Comparison of ENCODE assay signal across 8 cellular contexts in genomic region chr22:20495861-20496681, GRCh38. TPM values are rescaled to one million over a fixed set of nuclear protein-coding genes. Genes with fewer than 3 reads are reported as not detected.
DNase-seq lines count a peak whose midpoint lies in the region; ATAC-seq and TF ChIP-seq lines count a peak whose summit lies in the region.

No MANE protein-coding gene starts in this region.

- DNase-seq in CD4-positive, CD25-positive, alpha-beta regulatory T cell, result peak; percentile 89 to 94 (median 90)
- peak; percentile 81 for DNase-seq in NCI-H82 treated with DMSO at 0.1 percent for 48 hours (lab: John Stamatoyannopoulos, UW; ENCODE audit: unreplicated experiment)
- DNase-seq in activated CD8-positive, alpha-beta T cell treated with anti-CD3 and anti-CD28 coated beads, Interleukin-2, amount 10 ng/mL, durations not matched to agents 7 days and 5 days, result peak; percentile 93
- DNase-seq in ecto neural progenitor cell (ENCODE audit: low spot score), result peak; percentile 94
- peak; percentile 94 for DNase-seq in lower lobe of right lung
- DNase-seq in stimulated activated CD4-positive, alpha-beta T cell treated with anti-CD3 and anti-CD28 coated beads, TNF-alpha, amount 100 ng/mL, for 1 hour (ENCODE audit: low read depth in 3 of 3, low spot score in 1 of 3), result peak; percentile 81 to 86 (median 85)

- H3K9me3 Mint-ChIP-seq in CD4-positive, CD25-positive, alpha-beta regulatory T cell, result no peaks in the 10 kb centered on the region
- no peaks in the 10 kb centered on the region for H3K9me3 Mint-ChIP-seq in activated CD8-positive, alpha-beta T cell treated with anti-CD3 and anti-CD28 coated beads, Interleukin-2, amount 10 ng/mL, durations not matched to agents 7 days and 5 days (ENCODE audit: insufficient read depth)

- peaks cover 50% of the 10 kb centered on the region for H3K4me1 ChIP-seq in CD4-positive, CD25-positive, alpha-beta regulatory T cell (ENCODE audit: control insufficient read depth, insufficient read depth, low read length, poor library complexity, severe bottlenecking)
- H3K4me1 ChIP-seq in lower lobe of right lung, result peaks cover 15% of the 10 kb centered on the region

- H3K4me1 Mint-ChIP-seq in CD4-positive, CD25-positive, alpha-beta regulatory T cell, result peaks cover 5 to 64% (median 37%) of the 10 kb centered on the region in 4 donors
- peaks cover 28% of the 10 kb centered on the region for H3K4me1 Mint-ChIP-seq in activated CD8-positive, alpha-beta T cell treated with anti-CD3 and anti-CD28 coated beads, Interleukin-2, amount 10 ng/mL, durations not matched to agents 7 days and 5 days (ENCODE audit: low read depth)

- peaks cover 1% of the 10 kb centered on the region for H3K36me3 ChIP-seq in CD4-positive, CD25-positive, alpha-beta regulatory T cell (ENCODE audit: control insufficient read depth, insufficient read depth, low read length)
- H3K36me3 ChIP-seq in lower lobe of right lung, result peaks cover 4% of the 10 kb centered on the region

- no peaks in the 10 kb centered on the region for H3K27me3 Mint-ChIP-seq in CD4-positive, CD25-positive, alpha-beta regulatory T cell
- H3K27me3 Mint-ChIP-seq in activated CD8-positive, alpha-beta T cell treated with anti-CD3 and anti-CD28 coated beads, Interleukin-2, amount 10 ng/mL, durations not matched to agents 7 days and 5 days (ENCODE audit: low read depth), result no peaks in the 10 kb centered on the region

- intact Hi-C loops in lower lobe of right lung (cut with DNase I), result no loop called here

- CTCF ChIA-PET in activated CD8-positive, alpha-beta T cell treated with anti-CD3 and anti-CD28 coated beads, Interleukin-2, amount 10 ng/mL, durations not matched to agents 7 days and 5 days (lab: Charles Lee), result interaction anchor here (0.7 to 3.1 kb wide), 6 partner anchors 10 to 68 kb away, joined by 3 to 16 read pairs (median 4); no protein-coding TSS in a partner anchor

- no peaks in the 10 kb centered on the region for H3K9me3 ChIP-seq in CD4-positive, CD25-positive, alpha-beta regulatory T cell (ENCODE audit: control insufficient read depth in 2 of 2, low read length in 2 of 2)
- H3K9me3 ChIP-seq in lower lobe of right lung, result no peaks in the 10 kb centered on the region

- peak overlapping the region; percentile 95 for H3K27ac ChIP-seq in CD4-positive, CD25-positive, alpha-beta regulatory T cell (ENCODE audit: insufficient read depth, low read length, poor library complexity, severe bottlenecking)
- H3K27ac ChIP-seq in lower lobe of right lung, result peak overlapping the region; percentile 84

- peak; percentile 86 for TF ChIP-seq CTCF in lower lobe of right lung (IDR thresholded peaks at IDR 0.05)

- no peaks in the 10 kb centered on the region for H3K27me3 ChIP-seq in CD4-positive, CD25-positive, alpha-beta regulatory T cell (ENCODE audit: control insufficient read depth, insufficient read depth, low read length)
- H3K27me3 ChIP-seq in lower lobe of right lung (ENCODE audit: low read depth), result no peaks in the 10 kb centered on the region

- H3K27ac Mint-ChIP-seq in CD4-positive, CD25-positive, alpha-beta regulatory T cell, result peak overlapping the region in 2 of 3 donors; percentile 89 to 95
- H3K27ac Mint-ChIP-seq in activated CD8-positive, alpha-beta T cell treated with anti-CD3 and anti-CD28 coated beads, Interleukin-2, amount 10 ng/mL, durations not matched to agents 7 days and 5 days, result peak overlapping the region; percentile 84

- peak; percentile 94 to 95 for ATAC-seq in CD4-positive, CD25-positive, alpha-beta regulatory T cell (ENCODE audit: low read depth in 2 of 2)
- ATAC-seq in GM19372 (IDR thresholded peaks at IDR 0.05; ENCODE audit: low read depth, unreplicated experiment) (peak; percentile 83), HG03521 (IDR thresholded peaks at IDR 0.05; ENCODE audit: unreplicated experiment) (peak; percentile 86), lower lobe of right lung (peak; percentile 98)
- ATAC-seq in activated CD8-positive, alpha-beta T cell treated with anti-CD3 and anti-CD28 coated beads, Interleukin-2, amount 10 ng/mL, durations not matched to agents 7 days and 5 days, result peak; percentile 98

- H3K4me3 Mint-ChIP-seq in CD4-positive, CD25-positive, alpha-beta regulatory T cell, result peak overlapping the region; percentile 87 to 95 (median 93)
- peak overlapping the region; percentile 85 for H3K4me3 Mint-ChIP-seq in activated CD8-positive, alpha-beta T cell treated with anti-CD3 and anti-CD28 coated beads, Interleukin-2, amount 10 ng/mL, durations not matched to agents 7 days and 5 days

- H3K36me3 Mint-ChIP-seq in CD4-positive, CD25-positive, alpha-beta regulatory T cell, result peaks cover 1% of the 10 kb centered on the region
- peaks cover 6% of the 10 kb centered on the region for H3K36me3 Mint-ChIP-seq in activated CD8-positive, alpha-beta T cell treated with anti-CD3 and anti-CD28 coated beads, Interleukin-2, amount 10 ng/mL, durations not matched to agents 7 days and 5 days (ENCODE audit: low read depth)

- POLR2A ChIA-PET in activated CD8-positive, alpha-beta T cell treated with anti-CD3 and anti-CD28 coated beads, Interleukin-2, amount 10 ng/mL, durations not matched to agents 7 days and 5 days (lab: Charles Lee), result interaction anchor here (2.4 kb wide), 1 partner anchor 32 kb away, joined by 21 read pairs; no protein-coding TSS in a partner anchor

- peak overlapping the region; percentile 94 for H3K4me3 ChIP-seq in CD4-positive, CD25-positive, alpha-beta regulatory T cell (ENCODE audit: low read depth, low read length)
- peak overlapping the region; percentile 93 for H3K4me3 ChIP-seq in lower lobe of right lung

RNA-seq across cellular contexts. Expression of gene KLHL22, which starts 0.5 kb away (rescaled TPM):
- 55.6 TPM for total RNA-seq in CD4-positive, CD25-positive, alpha-beta regulatory T cell
- 10 to 100 TPM; 40.1 to 48.1 (median 42.4) TPM for polyA plus RNA-seq in CD4-positive, CD25-positive, alpha-beta regulatory T cell
- 10 to 100 TPM; 29.2 to 30.1 TPM for total RNA-seq in activated CD8-positive, alpha-beta T cell treated with anti-CD3 and anti-CD28 coated beads, Interleukin-2, amount 10 ng/mL, durations not matched to agents 7 days and 5 days
- total RNA-seq in lower lobe of right lung, result 24.0 TPM

RNA-seq across cellular contexts. Expression of gene MED15, which starts 11.3 kb away (rescaled TPM):
- 397 TPM for total RNA-seq in CD4-positive, CD25-positive, alpha-beta regulatory T cell
- polyA plus RNA-seq in CD4-positive, CD25-positive, alpha-beta regulatory T cell, result 10 to 100 TPM; 35.1 to 43.0 (median 38.5) TPM
- 100 to 1,000 TPM; 155 to 161 TPM for total RNA-seq in activated CD8-positive, alpha-beta T cell treated with anti-CD3 and anti-CD28 coated beads, Interleukin-2, amount 10 ng/mL, durations not matched to agents 7 days and 5 days
- total RNA-seq in lower lobe of right lung, result 105 TPM

RNA-seq across cellular contexts. Expression of gene SCARF2, which starts 58.4 kb away (rescaled TPM):
- total RNA-seq in CD4-positive, CD25-positive, alpha-beta regulatory T cell, result 6.9 TPM
- polyA plus RNA-seq in CD4-positive, CD25-positive, alpha-beta regulatory T cell, result 1 to 10 TPM in 2 of 4 donors, under 1 TPM in 2; 0.70 to 1.8 (median 1.1) TPM
- total RNA-seq in activated CD8-positive, alpha-beta T cell treated with anti-CD3 and anti-CD28 coated beads, Interleukin-2, amount 10 ng/mL, durations not matched to agents 7 days and 5 days, result 1 to 10 TPM in 1 of 2 experiments, under 1 TPM in 1; 0.76 to 1.2 TPM
- total RNA-seq in lower lobe of right lung, result 12.6 TPM

Comparison
In these comparisons a context has a peak if more than half of its experiments do, and no peak if none do; other contexts are left out.
1. Peak in every context shown above with its lines: DNase-seq, ATAC-seq, H3K4me3 ChIP-seq and H3K27ac ChIP-seq.